In the genomic region with DNA sequence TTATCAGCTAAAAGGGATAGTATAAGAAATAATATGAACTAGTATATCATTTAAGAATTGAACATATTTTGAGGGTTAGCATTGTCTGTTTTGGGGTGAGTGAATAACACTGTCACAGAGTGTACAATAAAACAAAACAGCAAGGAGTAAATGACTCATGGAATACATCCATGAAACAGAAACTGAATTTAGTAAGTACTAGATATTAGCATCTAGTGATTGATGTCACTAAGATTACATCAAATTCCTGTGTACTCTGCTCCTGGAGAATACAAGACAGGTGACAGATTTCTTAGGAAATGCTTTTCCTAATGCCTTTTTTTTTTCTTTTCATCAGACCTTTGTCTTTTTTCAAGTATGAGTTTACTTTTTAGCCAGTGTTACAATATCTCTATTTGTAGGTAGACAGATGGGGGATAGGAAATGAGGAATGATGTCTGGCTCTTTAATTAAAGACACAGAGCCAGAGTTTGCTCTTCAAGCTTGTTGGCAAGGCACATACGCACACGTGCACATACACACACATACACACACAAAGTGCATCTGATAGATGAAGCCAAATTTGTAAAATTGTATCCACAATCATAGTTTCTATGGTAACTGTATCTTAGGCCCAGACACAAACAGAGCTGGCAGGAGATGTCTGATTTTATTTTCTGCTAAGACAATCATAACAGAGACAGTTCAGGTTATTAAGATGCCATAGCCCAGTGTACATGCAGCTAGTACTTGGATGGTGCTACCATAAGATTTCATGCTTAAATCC, we compare ENCODE assay signal across 1 cellular context.
TF ChIP-seq lines count a peak whose summit lies in the region.

No MANE protein-coding gene starts in this region.

TF ChIP-seq in IMR-90, 13 proteins besides CTCF, POLR2A, EP300 and RAD21 (continued from another document):
- TF ChIP-seq, protein P1, sequence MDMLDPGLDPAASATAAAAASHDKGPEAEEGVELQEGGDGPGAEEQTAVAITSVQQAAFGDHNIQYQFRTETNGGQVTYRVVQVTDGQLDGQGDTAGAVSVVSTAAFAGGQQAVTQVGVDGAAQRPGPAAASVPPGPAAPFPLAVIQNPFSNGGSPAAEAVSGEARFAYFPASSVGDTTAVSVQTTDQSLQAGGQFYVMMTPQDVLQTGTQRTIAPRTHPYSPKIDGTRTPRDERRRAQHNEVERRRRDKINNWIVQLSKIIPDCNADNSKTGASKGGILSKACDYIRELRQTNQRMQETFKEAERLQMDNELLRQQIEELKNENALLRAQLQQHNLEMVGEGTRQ (IDR thresholded peaks at IDR 0.05; ENCODE audit: low read depth, low read length) = no peak
